In genomic region chr21:7925918-7926582, GRCh38 we compare ENCODE assay signal across 8 cellular contexts.
DNase-seq lines count a peak whose midpoint lies in the region; ATAC-seq and TF ChIP-seq lines count a peak whose summit lies in the region.
"Not testable (repeated sequence)": the region's sequence is repeated elsewhere in the genome, so short reads cannot be mapped to it uniquely, and the experiment has no call there.

No MANE protein-coding gene starts in this region.

- not testable (repeated sequence) for H3K9me3 ChIP-seq in HUES48 (ENCODE audit: control insufficient read depth, insufficient read depth, low read length)
- peaks cover 0 to 88% (median 6%) of the 10 kb centered on the region in 3 donors for H3K9me3 ChIP-seq in body of pancreas

- ATAC-seq in GM18867 (IDR thresholded peaks at IDR 0.05; ENCODE audit: unreplicated experiment) (peak; percentile 60), GM21737 (IDR thresholded peaks at IDR 0.05; ENCODE audit: unreplicated experiment) (peak; percentile 76), HG03108 (IDR thresholded peaks at IDR 0.05; ENCODE audit: unreplicated experiment) (peak; percentile 73), body of pancreas (peak; percentile 78), left ventricle myocardium superior (peak; percentile 63)
- ATAC-seq in stimulated activated naive CD8-positive, alpha-beta T cell treated with anti-CD3 and anti-CD28 coated beads, Interleukin-15, Interleukin-2, amounts not matched to agents 100 U/mL and 50 U/mL, for 24 hours, result peak; percentile 66

- not testable (repeated sequence) for TF ChIP-seq POLR2A in body of pancreas (IDR thresholded peaks at IDR 0.05)

- WGBS in body of pancreas, 2 donors, result 52 to 60% methylated on average over 16 of the region's 16 CpGs

- not testable (repeated sequence) for H3K9ac ChIP-seq in HUES48 (ENCODE audit: low read depth, low read length)

- TF ChIP-seq CTCF in body of pancreas (IDR thresholded peaks at IDR 0.05), result not testable (repeated sequence)

- H3K4me1 ChIP-seq in HUES48 (ENCODE audit: control insufficient read depth, insufficient read depth, low read length); body of pancreas: not testable (repeated sequence)

- DNase-seq in body of pancreas; left ventricle myocardium superior; stimulated activated naive CD8-positive, alpha-beta T cell treated with anti-CD3 and anti-CD28 coated beads, Interleukin-15, Interleukin-2, amounts not matched to agents 100 U/mL and 50 U/mL, for 24 hours: not testable (repeated sequence)
- peak; percentile 21 to 25 for DNase-seq in lung microvascular endothelial cell (ENCODE audit: low read depth in 2 of 2)

- intact Hi-C loops in body of pancreas (cut with DNase I); left ventricle myocardium superior (cut with micrococcal nuclease): not testable (repeated sequence)

- not testable (repeated sequence) for H3K27me3 ChIP-seq in HUES48 (ENCODE audit: control insufficient read depth, insufficient read depth, low read length); body of pancreas

- H3K27ac ChIP-seq in HUES48 (ENCODE audit: low read depth, low read length); body of pancreas: not testable (repeated sequence)

- not testable (repeated sequence) for H3K36me3 ChIP-seq in HUES48 (ENCODE audit: control insufficient read depth, insufficient read depth, low read length); body of pancreas (replicated peaks in 1 of 2; ENCODE audit: insufficient read depth in 1 of 2, low read depth in 2 of 2)

- peak overlapping the region; percentile 1; the same call in 1 of the 2 replicates for H3K4me3 ChIP-seq in HUES48 (ENCODE audit: low read depth, low read length)
- H3K4me3 ChIP-seq in body of pancreas, result not testable (repeated sequence)
